Comparison of ENCODE assay signal across 1 cellular context in genomic region chr15:74959643-74959939, GRCh38.
TF ChIP-seq lines count a peak whose summit lies in the region.

No MANE protein-coding gene starts in this region.

TF ChIP-seq in HepG2, 621 proteins besides CTCF, POLR2A, EP300 and RAD21:
- no peak for TF ChIP-seq ZNF577 (CRISPR knock-in tag; IDR thresholded peaks at IDR 0.05; ENCODE audit: borderline replicate concordance, low read depth)
- TF ChIP-seq RFX1 (IDR thresholded peaks at IDR 0.05): no peak
- TF ChIP-seq SMAD9 (CRISPR knock-in tag; IDR thresholded peaks at IDR 0.05): no peak
- TF ChIP-seq ZNF10 (CRISPR knock-in tag; IDR thresholded peaks at IDR 0.05; ENCODE audit: borderline replicate concordance, low read depth): no peak
- TF ChIP-seq TEAD3 (CRISPR knock-in tag; optimal IDR thresholded peaks at IDR 0.05; ENCODE audit: borderline replicate concordance): no peak
- TF ChIP-seq RERE (CRISPR knock-in tag; IDR thresholded peaks at IDR 0.05; ENCODE audit: low read depth): no peak
- no peak for TF ChIP-seq BCL3 (CRISPR knock-in tag; IDR thresholded peaks at IDR 0.05)
TF ChIP-seq in HepG2: peak in this region for 0.
